Comparison of ENCODE assay signal across 14 cellular contexts in genomic region chr2:28347193-28347592, GRCh38. TPM values are rescaled to one million over a fixed set of nuclear protein-coding genes. Genes with fewer than 3 reads are reported as not detected.
DNase-seq lines count a peak whose midpoint lies in the region; ATAC-seq, FAIRE-seq and TF ChIP-seq lines count a peak whose summit lies in the region.
"Had no signal": no experiment of that assay in that cellular context is flagged by ENCODE, and none has a peak within 500 bp of the region (broad histone marks: within the 10 kb centered on the region; RNA-seq: fewer than 3 reads in every experiment).

No MANE protein-coding gene starts in this region.

- CTCF ChIA-PET in HepG2 (lab: Yijun Ruan, JAX; ENCODE audit: low intra/inter-chr PET ratio, low total read pairs): no interaction called here
- CTCF ChIA-PET in activated CD4-positive, alpha-beta memory T cell treated with anti-CD3 and anti-CD28 coated beads, Interleukin-2, amount 10 ng/mL, durations not matched to agents 7 days and 5 days (lab: Charles Lee): interaction anchor here (1.1 to 1.4 kb wide), 2 partner anchors 44 to 74 kb away, joined by 3 to 4 read pairs; no protein-coding TSS in a partner anchor
- CTCF ChIA-PET in naive thymus-derived CD4-positive, alpha-beta T cell (lab: Charles Lee): no interaction called here

- no peak for TF ChIP-seq RAD21 in HepG2 (CRISPR knock-in tag; IDR thresholded peaks at IDR 0.05)

- POLR2A ChIA-PET in HepG2 (lab: Yijun Ruan, JAX): no interaction called here
- POLR2A ChIA-PET in activated CD4-positive, alpha-beta memory T cell treated with anti-CD3 and anti-CD28 coated beads, Interleukin-2, amount 10 ng/mL, durations not matched to agents 7 days and 5 days (lab: Charles Lee): interaction anchor here (1.0 to 6.0 kb wide), 8 partner anchors 10 to 94 kb away, joined by 3 to 76 read pairs (median 10); partner anchors contain the start of gene FOSL2
- POLR2A ChIA-PET in naive thymus-derived CD4-positive, alpha-beta T cell (lab: Charles Lee): no interaction called here

- no peak overlapping the region for H2AFZ ChIP-seq in HepG2 (ENCODE audit: low read length)

- FAIRE-seq in HepG2 (lab: Jason Lieb, UNC): no peak

- 63% methylated on average over 5 of the region's 6 CpGs for WGBS in HepG2 (ENCODE audit: low lambda C conversion rate)
- WGBS in right lobe of liver (ENCODE audit: insufficient coverage, low coverage, low lambda C conversion rate, missing lambda C conversion rate): 94% methylated on average over 3 of the region's 6 CpGs
- 95 to 96% methylated on average over 6 of the region's 6 CpGs for WGBS in aorta, 2 donors

- H4K20me1 ChIP-seq in HepG2 (ENCODE audit: insufficient read depth, low read length): no peaks in the 10 kb centered on the region

- intact Hi-C loops in HepG2 (cut with micrococcal nuclease; ENCODE audit: unreplicated experiment): no loop called here
- intact Hi-C loops in right lobe of liver (cut with DNase I): no loop called here
- intact Hi-C loops in naive thymus-derived CD4-positive, alpha-beta T cell (cut with micrococcal nuclease): no loop called here
- intact Hi-C loops in aorta (cut with DNase I): no loop called here
- intact Hi-C loops in CD14-positive monocyte (cut with micrococcal nuclease): no loop called here

- H3K4me3 Mint-ChIP-seq in activated CD4-positive, alpha-beta memory T cell treated with anti-CD3 and anti-CD28 coated beads, Interleukin-2, amount 10 ng/mL, durations not matched to agents 7 days and 5 days: peak overlapping the region; percentile 3
- peak overlapping the region in 5 of 10 donors; percentile 29 to 60 (median 44) for H3K4me3 Mint-ChIP-seq in naive thymus-derived CD4-positive, alpha-beta T cell
- peak overlapping the region in 1 of 2 donors; percentile 21 for H3K4me3 Mint-ChIP-seq in CD14-positive monocyte
- H3K4me3 Mint-ChIP-seq: B cell had no signal

- peak overlapping the region; percentile 86 for H3K27ac Mint-ChIP-seq in activated CD4-positive, alpha-beta memory T cell treated with anti-CD3 and anti-CD28 coated beads, Interleukin-2, amount 10 ng/mL, durations not matched to agents 7 days and 5 days
- peak overlapping the region in 5 of 9 donors; percentile 18 to 80 (median 32) for H3K27ac Mint-ChIP-seq in naive thymus-derived CD4-positive, alpha-beta T cell
- peak overlapping the region in 2 of 7 donors; percentile 7 to 51 for H3K27ac Mint-ChIP-seq in CD14-positive monocyte

- H3K4me2 ChIP-seq in HepG2 (ENCODE audit: low read depth, low read length): no peak overlapping the region
- H3K4me2 ChIP-seq: KMS-11 had no signal

- H3K9ac ChIP-seq in HepG2 (ENCODE audit: insufficient read depth, low read depth, low read length): no peak overlapping the region
- H3K9ac ChIP-seq: KMS-11 had no signal

- peaks cover 48% of the 10 kb centered on the region for H3K4me1 Mint-ChIP-seq in activated CD4-positive, alpha-beta memory T cell treated with anti-CD3 and anti-CD28 coated beads, Interleukin-2, amount 10 ng/mL, durations not matched to agents 7 days and 5 days
- H3K4me1 Mint-ChIP-seq in naive thymus-derived CD4-positive, alpha-beta T cell: peaks cover 12 to 29% (median 22%) of the 10 kb centered on the region in 7 donors
- peaks cover 22% of the 10 kb centered on the region for H3K4me1 Mint-ChIP-seq in CD14-positive monocyte
- H3K4me1 Mint-ChIP-seq: B cell had no signal

- H3K9me3 Mint-ChIP-seq in activated CD4-positive, alpha-beta memory T cell treated with anti-CD3 and anti-CD28 coated beads, Interleukin-2, amount 10 ng/mL, durations not matched to agents 7 days and 5 days: no peaks in the 10 kb centered on the region
- H3K9me3 Mint-ChIP-seq in naive thymus-derived CD4-positive, alpha-beta T cell: peaks cover 0 to 1% (median 0%) of the 10 kb centered on the region in 11 donors
- H3K9me3 Mint-ChIP-seq in CD14-positive monocyte: no peaks in the 10 kb centered on the region

- no peak for TF ChIP-seq EP300 in HepG2 (IDR thresholded peaks at IDR 0.05; ENCODE audit: low read depth in 2 of 2, low read length in 2 of 2)
- TF ChIP-seq EP300 in HepG2 (CRISPR knock-in tag; IDR thresholded peaks at IDR 0.05; ENCODE audit: borderline replicate concordance): no peak

- H3K27me3 ChIP-seq in HepG2 (ENCODE audit: control insufficient read depth in 1 of 2, insufficient read depth in 2 of 2, low read length in 2 of 2) (peaks cover 8 to 28% of the 10 kb centered on the region in 2 experiments; a peak in 4 of 5 replicates), right lobe of liver (no peaks in the 10 kb centered on the region), aorta (ENCODE audit: control insufficient read depth in 1 of 2, insufficient read depth in 2 of 2, low read length in 1 of 2) (no peaks in the 10 kb centered on the region)
- no peaks in the 10 kb centered on the region for H3K27me3 ChIP-seq in naive thymus-derived CD4-positive, alpha-beta T cell (ENCODE audit: control insufficient read depth in 2 of 2, insufficient read depth in 2 of 2, low read length in 2 of 2)

- H3K36me3 Mint-ChIP-seq in activated CD4-positive, alpha-beta memory T cell treated with anti-CD3 and anti-CD28 coated beads, Interleukin-2, amount 10 ng/mL, durations not matched to agents 7 days and 5 days (ENCODE audit: low read depth): no peaks in the 10 kb centered on the region
- peaks cover 0 to 2% (median 0%) of the 10 kb centered on the region in 5 donors for H3K36me3 Mint-ChIP-seq in naive thymus-derived CD4-positive, alpha-beta T cell
- no peaks in the 10 kb centered on the region for H3K36me3 Mint-ChIP-seq in CD14-positive monocyte

- no peaks in the 10 kb centered on the region for H3K36me3 ChIP-seq in HepG2 (replicated peaks in 1 of 2; ENCODE audit: control insufficient read depth in 1 of 2, insufficient read depth in 2 of 2, low read length in 2 of 2)
- H3K36me3 ChIP-seq in right lobe of liver: no peaks in the 10 kb centered on the region
- no peaks in the 10 kb centered on the region for H3K36me3 ChIP-seq in naive thymus-derived CD4-positive, alpha-beta T cell (ENCODE audit: control insufficient read depth in 2 of 3, insufficient read depth in 3 of 3, low read length in 3 of 3)
- H3K36me3 ChIP-seq in aorta (ENCODE audit: control insufficient read depth in 1 of 2, insufficient read depth in 2 of 2, low read length in 1 of 2): no peaks in the 10 kb centered on the region

- H3K27ac ChIP-seq in HepG2 (ENCODE audit: extremely low read length, insufficient read depth, low read length): no peak overlapping the region
- no peak overlapping the region for H3K27ac ChIP-seq in right lobe of liver
- H3K27ac ChIP-seq in naive thymus-derived CD4-positive, alpha-beta T cell (ENCODE audit: low read depth, low read length): no peak overlapping the region
- no peak overlapping the region for H3K27ac ChIP-seq in aorta (ENCODE audit: low read depth in 1 of 2, low read length in 2 of 2)
- H3K27ac ChIP-seq: HL-60, KMS-11 had no signal

- H3K4me1 ChIP-seq in HepG2 (ENCODE audit: insufficient read depth, low read length): peaks cover 20% of the 10 kb centered on the region
- H3K4me1 ChIP-seq in right lobe of liver: peaks cover 0 to 31% (median 12%) of the 10 kb centered on the region in 4 donors
- peaks cover 20 to 27% of the 10 kb centered on the region in 2 donors for H3K4me1 ChIP-seq in naive thymus-derived CD4-positive, alpha-beta T cell (ENCODE audit: control insufficient read depth in 2 of 2, insufficient read depth in 2 of 2, low read length in 2 of 2)
- H3K4me1 ChIP-seq in aorta (ENCODE audit: control insufficient read depth in 1 of 2, insufficient read depth in 2 of 2, low read length in 2 of 2): no peaks in the 10 kb centered on the region

- ATAC-seq in HepG2: no peak
- no peak for ATAC-seq in right lobe of liver
- ATAC-seq in naive thymus-derived CD4-positive, alpha-beta T cell: no peak
- ATAC-seq in aorta (ENCODE audit: low FRiP score): no peak
- ATAC-seq: left colon had no signal

- DNase-seq in HepG2 (ENCODE audit: low spot score) (no peak), right lobe of liver (no peak), aorta (peak; percentile 21 to 41), glomerular visceral epithelial cell (ENCODE audit: extremely low spot score) (no peak), NCI-H2081 (lab: John Stamatoyannopoulos, UW) (no peak), CD14-positive monocyte (ENCODE audit: low spot score) (no peak)
- DNase-seq in activated CD4-positive, alpha-beta memory T cell treated with anti-CD3 and anti-CD28 coated beads, Interleukin-2, amount 10 ng/mL, durations not matched to agents 7 days and 5 days: no peak
- DNase-seq in naive thymus-derived CD4-positive, alpha-beta T cell: no peak
- DNase-seq: caudate nucleus, DMS79 treated with DMSO at 0.1 percent for 48 hours had no signal

- in situ Hi-C loops in HepG2 (cut with HindIII; ENCODE audit: extremely low pct_ligation_motif_present, low pct_unique_long_range_greater_than_20kb): no loop called here

- TF ChIP-seq CTCF in HepG2 (CRISPR knock-in tag; IDR thresholded peaks at IDR 0.05) (no peak), right lobe of liver (IDR thresholded peaks at IDR 0.05) (no peak), CD14-positive monocyte (IDR thresholded peaks at IDR 0.05) (no peak)

- H3K27me3 Mint-ChIP-seq in activated CD4-positive, alpha-beta memory T cell treated with anti-CD3 and anti-CD28 coated beads, Interleukin-2, amount 10 ng/mL, durations not matched to agents 7 days and 5 days: no peaks in the 10 kb centered on the region
- H3K27me3 Mint-ChIP-seq in naive thymus-derived CD4-positive, alpha-beta T cell: no peaks in the 10 kb centered on the region
- H3K27me3 Mint-ChIP-seq in CD14-positive monocyte (ENCODE audit: low read depth in 3 of 3): peaks cover 4 to 11% (median 7%) of the 10 kb centered on the region in 3 donors
- H3K27me3 Mint-ChIP-seq: B cell had no signal

- H3K9me3 ChIP-seq in HepG2 (ENCODE audit: low read length) (no peaks in the 10 kb centered on the region), right lobe of liver (no peaks in the 10 kb centered on the region), aorta (ENCODE audit: control insufficient read depth, low read length) (no peaks in the 10 kb centered on the region)
- H3K9me3 ChIP-seq in naive thymus-derived CD4-positive, alpha-beta T cell (ENCODE audit: control insufficient read depth in 2 of 3, low read length in 3 of 3): no peaks in the 10 kb centered on the region

- TF ChIP-seq POLR2A in HepG2 (IDR thresholded peaks at IDR 0.05; ENCODE audit: insufficient read depth in 1 of 2, low read depth in 2 of 2, low read length in 2 of 2): no peak
- no peak for TF ChIP-seq POLR2A in right lobe of liver (IDR thresholded peaks at IDR 0.05)

- no peak overlapping the region for H3K4me3 ChIP-seq in HepG2 (replicated peaks in 1 of 3; ENCODE audit: insufficient read depth in 1 of 3, low read depth in 2 of 3, low read length in 3 of 3)
- H3K4me3 ChIP-seq in right lobe of liver: no peak overlapping the region
- H3K4me3 ChIP-seq in naive thymus-derived CD4-positive, alpha-beta T cell (ENCODE audit: low read length): no peak overlapping the region
- no peak overlapping the region for H3K4me3 ChIP-seq in aorta (ENCODE audit: low read length in 2 of 2)

- BruUV-seq in HepG2 (replicated peaks; lab: Mats Ljungman, UMichigan): no TSS peak

- H3K79me2 ChIP-seq in HepG2 (ENCODE audit: insufficient read depth, low read length): no peaks in the 10 kb centered on the region

RNA-seq across cellular contexts. Expression of gene FOSL2, which starts 45.5 kb away (rescaled TPM):
- 2.3 and 3.4 TPM in 2 replicates for total RNA-seq in HepG2 (2016; rRNA removed; fragmentation: Illumina TruSeq; extraction: Trizol)
- 0.53 and 0.61 TPM in 2 replicates for total RNA-seq in HepG2 (2016; cell fraction: cytosol; rRNA removed; fragmentation: Illumina TruSeq; extraction: Trizol; ENCODE audit: low read depth)
- 2.2 and 4.1 TPM in 2 replicates for total RNA-seq in HepG2 (2016; cell fraction: insoluble cytoplasmic fraction; rRNA removed; fragmentation: Illumina TruSeq; extraction: Trizol)
- total RNA-seq in HepG2 (2016; cell fraction: membrane; rRNA removed; fragmentation: Illumina TruSeq; extraction: Trizol): 1.3 and 1.4 TPM in 2 replicates
- total RNA-seq in HepG2 (2016; cell fraction: nucleus; rRNA removed; fragmentation: Illumina TruSeq; extraction: Trizol): 3.7 and 5.1 TPM in 2 replicates
- polyA plus RNA-seq in HepG2 (2011; rRNA removed): 18.1 and 20.1 TPM in 2 replicates
- 10.9 and 11.2 TPM in 2 replicates for polyA plus RNA-seq in HepG2 (2011; cell fraction: cytosol; rRNA removed)
- polyA plus RNA-seq in HepG2 (2011; cell fraction: nucleus; rRNA removed): 37.0 and 47.3 TPM in 2 replicates
- 25.1 and 31.2 TPM in 2 replicates for polyA plus RNA-seq in HepG2 (2012)
- polyA plus RNA-seq in HepG2 (2016; cell fraction: cytosol; fragmentation: Illumina TruSeq; extraction: Trizol; ENCODE audit: low read depth): 0.21 and 0.26 TPM in 2 replicates
- polyA plus RNA-seq in HepG2 (2016; cell fraction: insoluble cytoplasmic fraction; fragmentation: Illumina TruSeq; extraction: Trizol; ENCODE audit: low read depth): 2.0 and 2.4 TPM in 2 replicates
- 0.46 and 0.51 TPM in 2 replicates for polyA plus RNA-seq in HepG2 (2016; cell fraction: membrane; fragmentation: Illumina TruSeq; extraction: Trizol; ENCODE audit: low read depth)
- 3.9 and 4.9 TPM in 2 replicates for polyA plus RNA-seq in HepG2 (2016; cell fraction: nucleus; fragmentation: Illumina TruSeq; extraction: Trizol; ENCODE audit: insufficient read depth, low read depth)
- 62.9 and 84.8 TPM in 2 replicates for polyA minus RNA-seq in HepG2 (2011; rRNA and poly(A)+ RNA removed; ENCODE audit: low replicate concordance)
- polyA minus RNA-seq in HepG2 (2011; cell fraction: cytosol; rRNA and poly(A)+ RNA removed): 27.1 and 28.7 TPM in 2 replicates
- polyA minus RNA-seq in HepG2 (2011; cell fraction: nucleus; rRNA and poly(A)+ RNA removed): 47.9 and 53.6 TPM in 2 replicates
- total RNA-seq in right lobe of liver: 10 to 100 TPM in 4 of 6 experiments, 1 to 10 TPM in 2; 8.1 to 70.7 (median 14.9) TPM
- total RNA-seq in activated CD4-positive, alpha-beta memory T cell treated with anti-CD3 and anti-CD28 coated beads, Interleukin-2, amount 10 ng/mL, durations not matched to agents 7 days and 5 days: 100 to 1,000 TPM in 1 of 2 experiments, 10 to 100 TPM in 1; 96.4 to 100 TPM
- total RNA-seq in naive thymus-derived CD4-positive, alpha-beta T cell: 100 to 1,000 TPM in 1 of 5 experiments, 10 to 100 TPM in 2, 1 to 10 TPM in 1, under 1 TPM in 1; 0.81 to 251 (median 33.9) TPM
- 1 to 10 TPM in 1 of 2 donors, under 1 TPM in 1; 0.25 to 1.3 TPM for polyA plus RNA-seq in naive thymus-derived CD4-positive, alpha-beta T cell
- 100 to 1,000 TPM; 184 to 260 TPM for total RNA-seq in aorta
- polyA plus RNA-seq in aorta: 10 to 100 TPM; 20.0 to 33.2 TPM
- polyA plus RNA-seq in CD14-positive monocyte: 10 to 100 TPM; 24.8 to 28.6 TPM

Comparison
In these comparisons a context has a peak if more than half of its experiments do, and no peak if none do; other contexts are left out.
1. DNase-seq: peak in aorta (2 of 2); none in HepG2 (single experiment), right lobe of liver (0 of 3), activated CD4-positive, alpha-beta memory T cell treated with anti-CD3 and anti-CD28 coated beads, Interleukin-2, amount 10 ng/mL, durations not matched to agents 7 days and 5 days (single experiment), naive thymus-derived CD4-positive, alpha-beta T cell (0 of 9), glomerular visceral epithelial cell (single experiment), NCI-H2081 (0 of 2) and CD14-positive monocyte (single experiment).